Comparison of ENCODE assay signal across 21 cellular contexts in genomic region chr17:82861393-82861775, GRCh38. TPM values are rescaled to one million over a fixed set of nuclear protein-coding genes. Genes with fewer than 3 reads are reported as not detected.
DNase-seq lines count a peak whose midpoint lies in the region; ATAC-seq and TF ChIP-seq lines count a peak whose summit lies in the region.
"Had no signal": no experiment of that assay in that cellular context is flagged by ENCODE, and none has a peak within 500 bp of the region (broad histone marks: within the 10 kb centered on the region; RNA-seq: fewer than 3 reads in every experiment).

No MANE protein-coding gene starts in this region.

- H3K23ac ChIP-seq in H9 (ENCODE audit: insufficient read length, low read depth, low read length) = no peak overlapping the region

- CTCF ChIA-PET in activated naive CD4-positive, alpha-beta T cell treated with anti-CD3 and anti-CD28 coated beads, Interleukin-2, amount 10 ng/mL, durations not matched to agents 7 days and 5 days (lab: Charles Lee) = interaction anchor here (1.7 kb wide), 1 partner anchor 24 kb away, joined by 5 read pairs; no protein-coding TSS in a partner anchor

- H2BK12ac ChIP-seq in H9 (ENCODE audit: insufficient read length, low read depth, low read length) = no peak overlapping the region

- H2BK20ac ChIP-seq in H9 (ENCODE audit: low read depth, low read length, poor library complexity, severe bottlenecking) = no peak overlapping the region

- H3K79me1 ChIP-seq in H9 (ENCODE audit: insufficient read depth, low read depth, low read length, poor library complexity, severe bottlenecking) = no peaks in the 10 kb centered on the region

- no peak overlapping the region for H4K91ac ChIP-seq in H9 (ENCODE audit: insufficient read length, low read depth, low read length)

- H3K79me2 ChIP-seq in H9 (ENCODE audit: insufficient read depth, low read length) = no peaks in the 10 kb centered on the region; the same call in 1 of the 2 replicates

- no peak overlapping the region for H3K18ac ChIP-seq in H9 (ENCODE audit: insufficient read length, low read depth, low read length)

- H3K9me3 ChIP-seq in H9 (ENCODE audit: control insufficient read depth, low read depth, low read length) (no peaks in the 10 kb centered on the region), spleen (no peaks in the 10 kb centered on the region), esophagus squamous epithelium (no peaks in the 10 kb centered on the region)
- H3K9me3 ChIP-seq: breast epithelium, SJCRH30, suprapubic skin had no signal

- intact Hi-C loops in spleen (cut with DNase I; ENCODE audit: low total_unique reads) = no loop called here
- intact Hi-C loops in esophagus squamous epithelium (cut with DNase I) = no loop called here

- no peak overlapping the region for H2AFZ ChIP-seq in H9 (ENCODE audit: low read length)

- H3T11ph ChIP-seq in H9 (ENCODE audit: low read length) = no peak overlapping the region

- no peak overlapping the region for H3K27ac ChIP-seq in H9 (ENCODE audit: insufficient read length, low read depth, low read length)
- no peak overlapping the region for H3K27ac ChIP-seq in spleen
- peak overlapping the region in 1 of 4 donors; percentile 88 for H3K27ac ChIP-seq in esophagus squamous epithelium
- H3K27ac ChIP-seq: suprapubic skin had no signal

- H3K36me3 ChIP-seq in spleen (peaks cover 0 to 8% (median 0%) of the 10 kb centered on the region in 6 donors), esophagus squamous epithelium (no peaks in the 10 kb centered on the region)
- H3K36me3 ChIP-seq: breast epithelium, suprapubic skin had no signal

- H4K20me1 ChIP-seq in H9 (ENCODE audit: control insufficient read depth, insufficient read depth, insufficient read length) = no peaks in the 10 kb centered on the region

- H2AK5ac ChIP-seq in H9 (ENCODE audit: insufficient read length, low read length) = no peak overlapping the region

- H3K4me3 ChIP-seq in spleen = no peak overlapping the region
- H3K4me3 ChIP-seq in esophagus squamous epithelium = no peak overlapping the region
- H3K4me3 ChIP-seq: breast epithelium, K562, SJCRH30, suprapubic skin had no signal

- no peak overlapping the region for H3K9ac ChIP-seq in H9 (ENCODE audit: extremely low read depth, insufficient read length, low read length)

- no CpG with 5 or more reads among the region's 12 CpGs for WGBS in H9 (ENCODE audit: extremely low coverage, insufficient read length, low lambda C conversion rate)
- 95 to 98% (median 98%) methylated on average over 12 of the region's 12 CpGs for WGBS in spleen, 5 donors
- 93 to 98% methylated on average over 7 to 12 of the region's 12 CpGs for WGBS in esophagus squamous epithelium, 2 donors

- TF ChIP-seq CTCF in H9 (conservative IDR thresholded peaks at IDR 0.05) (no peak), spleen (IDR thresholded peaks at IDR 0.05 in 8 of 11, conservative IDR thresholded peaks at IDR 0.05 in 3 of 11) (no peak), esophagus squamous epithelium (IDR thresholded peaks at IDR 0.05) (no peak)

- peak overlapping the region; percentile 55 for H3K27ac Mint-ChIP-seq in activated naive CD4-positive, alpha-beta T cell treated with anti-CD3 and anti-CD28 coated beads, Interleukin-2, amount 10 ng/mL, durations not matched to agents 7 days and 5 days
- peak overlapping the region in 2 of 3 experiments; percentile 25 to 59; a peak in 2 of 7 replicates for H3K27ac Mint-ChIP-seq in H9
- H3K27ac Mint-ChIP-seq in central memory CD8-positive, alpha-beta T cell (ENCODE audit: low read depth) = peak overlapping the region; percentile 38

- no peak overlapping the region for H3K56ac ChIP-seq in H9 (ENCODE audit: insufficient read length, low read depth, low read length)

- H2BK120ac ChIP-seq in H9 (ENCODE audit: low read depth, low read length, poor library complexity, severe bottlenecking) = no peak overlapping the region

- no peak overlapping the region for H2BK15ac ChIP-seq in H9 (ENCODE audit: low read depth, low read length)

- no peak overlapping the region for H3K4me2 ChIP-seq in H9 (ENCODE audit: insufficient read depth, insufficient read length, low read length)

- H3K36me3 Mint-ChIP-seq in activated naive CD4-positive, alpha-beta T cell treated with anti-CD3 and anti-CD28 coated beads, Interleukin-2, amount 10 ng/mL, durations not matched to agents 7 days and 5 days = peaks cover 26% of the 10 kb centered on the region
- peaks cover 5 to 8% (median 6%) of the 10 kb centered on the region in 3 experiments for H3K36me3 Mint-ChIP-seq in H9 (ENCODE audit: insufficient read depth in 1 of 3, low read depth in 3 of 3)
- H3K36me3 Mint-ChIP-seq in central memory CD8-positive, alpha-beta T cell (ENCODE audit: insufficient read depth) = peaks cover 10% of the 10 kb centered on the region

- H4K8ac ChIP-seq in H9 (replicated peaks; ENCODE audit: insufficient read length, low read depth, low read length) = no peak overlapping the region

- peak overlapping the region; percentile 48 for H3K4me3 Mint-ChIP-seq in activated naive CD4-positive, alpha-beta T cell treated with anti-CD3 and anti-CD28 coated beads, Interleukin-2, amount 10 ng/mL, durations not matched to agents 7 days and 5 days
- H3K4me3 Mint-ChIP-seq in H9 = no peak overlapping the region
- H3K4me3 Mint-ChIP-seq in central memory CD8-positive, alpha-beta T cell = no peak overlapping the region

- no peaks in the 10 kb centered on the region for H3K9me3 Mint-ChIP-seq in activated naive CD4-positive, alpha-beta T cell treated with anti-CD3 and anti-CD28 coated beads, Interleukin-2, amount 10 ng/mL, durations not matched to agents 7 days and 5 days
- no peaks in the 10 kb centered on the region for H3K9me3 Mint-ChIP-seq in H9
- no peaks in the 10 kb centered on the region for H3K9me3 Mint-ChIP-seq in central memory CD8-positive, alpha-beta T cell

- H3K23me2 ChIP-seq in H9 (ENCODE audit: insufficient read length, low read depth, low read length, poor library complexity, severe bottlenecking) = no peaks in the 10 kb centered on the region

- H3K4me1 Mint-ChIP-seq in activated naive CD4-positive, alpha-beta T cell treated with anti-CD3 and anti-CD28 coated beads, Interleukin-2, amount 10 ng/mL, durations not matched to agents 7 days and 5 days = peaks cover 80% of the 10 kb centered on the region
- peaks cover 15 to 27% of the 10 kb centered on the region in 2 experiments for H3K4me1 Mint-ChIP-seq in H9
- peaks cover 55% of the 10 kb centered on the region for H3K4me1 Mint-ChIP-seq in central memory CD8-positive, alpha-beta T cell

- H2BK5ac ChIP-seq in H9 (ENCODE audit: insufficient read length, low read length) = no peak overlapping the region

- no peak for DNase-seq in activated naive CD4-positive, alpha-beta T cell treated with anti-CD3 and anti-CD28 coated beads, Interleukin-2, amount 10 ng/mL, durations not matched to agents 7 days and 5 days
- no peak for DNase-seq in activated naive CD4-positive, alpha-beta T cell (lab: John Stamatoyannopoulos, UW)
- no peak for DNase-seq in H9
- no peak for DNase-seq in central memory CD8-positive, alpha-beta T cell (ENCODE audit: low spot score in 2 of 2)
- DNase-seq in spleen = peak; percentile 64
- no peak for DNase-seq in HuH-7 (ENCODE audit: low spot score)
- no peak for DNase-seq in iPS-NIHi11 (ENCODE audit: low spot score)
- no peak for DNase-seq in esophagus squamous epithelium (lab: John Stamatoyannopoulos, UW)
- DNase-seq: foreskin fibroblast; MV-4-11; NCI-H187; NCI-H2227 treated with DMSO at 0.1 percent for 48 hours; NCI-H82; PC-3; stimulated activated CD4-positive, alpha-beta T cell treated with anti-CD3 and anti-CD28 coated beads, Interleukin-4, amount 100 ng/mL, for 4 hours; T1000 had no signal

- H4K5ac ChIP-seq in H9 (ENCODE audit: insufficient read length, low read depth, low read length) = no peak overlapping the region

- H3K27me3 Mint-ChIP-seq in activated naive CD4-positive, alpha-beta T cell treated with anti-CD3 and anti-CD28 coated beads, Interleukin-2, amount 10 ng/mL, durations not matched to agents 7 days and 5 days = no peaks in the 10 kb centered on the region
- no peaks in the 10 kb centered on the region for H3K27me3 Mint-ChIP-seq in H9 (ENCODE audit: low read depth)
- H3K27me3 Mint-ChIP-seq in central memory CD8-positive, alpha-beta T cell = no peaks in the 10 kb centered on the region

- H3K4me1 ChIP-seq in H9 (ENCODE audit: insufficient read depth, low read length) (no peaks in the 10 kb centered on the region), spleen (peaks cover 46 to 84% (median 61%) of the 10 kb centered on the region in 6 donors), esophagus squamous epithelium (peaks cover 44 to 91% (median 48%) of the 10 kb centered on the region in 3 donors)

- TF ChIP-seq POLR2A in spleen (IDR thresholded peaks at IDR 0.05) (no peak), esophagus squamous epithelium (IDR thresholded peaks at IDR 0.05) (no peak)

- no peak overlapping the region for H3K4ac ChIP-seq in H9 (ENCODE audit: low read depth, low read length)

- no peak for ATAC-seq in central memory CD8-positive, alpha-beta T cell (replicated peaks; ENCODE audit: extremely low read depth, poor library complexity, severe bottlenecking)
- ATAC-seq: K562, PC-3 had no signal

- H3K14ac ChIP-seq in H9 (ENCODE audit: insufficient read depth, low read length) = no peak overlapping the region

- H3K27me3 ChIP-seq in H9 (ENCODE audit: insufficient read depth, low read length) = no peaks in the 10 kb centered on the region
- H3K27me3 ChIP-seq in spleen (replicated peaks in 1 of 7) = no peaks in the 10 kb centered on the region
- H3K27me3 ChIP-seq in esophagus squamous epithelium = no peaks in the 10 kb centered on the region
- H3K27me3 ChIP-seq: breast epithelium, SJCRH30, suprapubic skin had no signal

RNA-seq across cellular contexts. Expression of gene ZNF750, which starts 21.6 kb away (rescaled TPM):
- total RNA-seq in H9 (2021) = 0.09 TPM in 1 of 2 replicates, not detected in the other
- under 1 TPM in 2 of 7 donors, not detected in 5; 0.12 to 0.13 TPM for total RNA-seq in spleen
- polyA plus RNA-seq in spleen = under 1 TPM; 0.05 to 0.16 (median 0.15) TPM
- total RNA-seq in esophagus squamous epithelium = 100 to 1,000 TPM in 2 of 4 donors, 10 to 100 TPM in 2; 55.4 to 253 (median 96.8) TPM
- total RNA-seq: Daoy, K562, PC-3, SJCRH30 had no signal
- polyA plus RNA-seq: K562 had no signal

Comparison
In these comparisons a context has a peak if more than half of its experiments do, and no peak if none do; other contexts are left out.
1. RNA of gene ZNF750, which starts 21.6 kb away (total RNA-seq): 55.4 to 253 TPM in esophagus squamous epithelium; 0.12 to 0.13 TPM in spleen and 0.09 TPM in H9; every median in the first group is over 10 times any median in the second.
2. Peak in every context shown above with its lines, with median percentiles within 50 percentile points of each other: H3K27ac Mint-ChIP-seq.